Comparison of ENCODE assay signal across 9 cellular contexts in the genomic region with DNA sequence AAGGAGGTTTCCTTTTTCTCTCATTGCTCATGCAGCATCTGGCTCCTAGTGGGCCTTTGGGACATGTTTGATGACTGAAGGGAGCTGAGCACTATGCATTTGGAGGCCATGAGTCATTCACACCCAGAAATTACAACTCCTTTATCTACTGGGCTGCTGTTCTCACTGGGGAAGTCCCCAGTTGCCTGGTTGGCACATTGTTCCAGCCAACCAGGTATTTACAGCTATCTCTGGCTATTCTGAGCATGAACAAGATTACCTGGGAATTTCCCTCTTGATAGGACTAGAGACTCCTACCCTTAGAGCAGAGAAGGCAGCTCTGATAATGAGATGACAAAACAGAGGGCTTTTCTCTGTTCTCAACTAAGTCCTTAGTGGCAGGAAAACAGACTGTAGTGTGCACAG.
DNase-seq lines count a peak whose midpoint lies in the region; ATAC-seq and TF ChIP-seq lines count a peak whose summit lies in the region.
"Had no signal": no experiment of that assay in that cellular context is flagged by ENCODE, and none has a peak within 500 bp of the region (broad histone marks: within the 10 kb centered on the region; RNA-seq: fewer than 3 reads in every experiment).

No MANE protein-coding gene starts in this region.

- ATAC-seq in HG02870 (IDR thresholded peaks at IDR 0.05; ENCODE audit: unreplicated experiment) (peak; percentile 96), RWPE2 (ENCODE audit: low read depth) (peak; percentile 88)

- peak; percentile 69 for DNase-seq in activated CD4-positive, alpha-beta T cell treated with anti-CD3 and anti-CD28 coated beads for 48 hours
- no peak for DNase-seq in activated CD4-positive, alpha-beta T cell treated with anti-CD3 and anti-CD28 coated beads for 1 hour
- DNase-seq in RWPE2 (ENCODE audit: low spot score) (no peak), foreskin fibroblast (peak; percentile 63 to 78), C1 segment of cervical spinal cord (lab: John Stamatoyannopoulos, UW) (no peak), AML-193 (lab: John Stamatoyannopoulos, UW) (no peak)
- DNase-seq in stimulated activated CD4-positive, alpha-beta T cell treated with anti-CD3 and anti-CD28 coated beads, TNF-alpha, amount 100 ng/mL, for 48 hours (ENCODE audit: low read depth in 3 of 3), result peak; percentile 24 to 56 (median 34)

- no peaks in the 10 kb centered on the region for H3K27me3 ChIP-seq in RWPE2 (ENCODE audit: insufficient read depth, poor library complexity, severe bottlenecking)
- H3K27me3 ChIP-seq: BLaER1 had no signal

- no peaks in the 10 kb centered on the region for H3K4me1 ChIP-seq in RWPE2 (ENCODE audit: insufficient read depth, poor library complexity, severe bottlenecking)

- H3K4me3 ChIP-seq in RWPE2 (ENCODE audit: severe bottlenecking) (no peak overlapping the region), foreskin fibroblast (ENCODE audit: low read depth in 1 of 2, low read length in 2 of 2) (no peak overlapping the region)
- H3K4me3 ChIP-seq: BLaER1 had no signal

- no peaks in the 10 kb centered on the region for H3K36me3 ChIP-seq in RWPE2 (ENCODE audit: low read depth)

- TF ChIP-seq CTCF in RWPE2 (IDR thresholded peaks at IDR 0.05; ENCODE audit: poor library complexity, severe bottlenecking) (no peak), foreskin fibroblast (IDR thresholded peaks at IDR 0.05; ENCODE audit: low read depth, low read length) (no peak)

- H3K9me3 ChIP-seq in RWPE2 (ENCODE audit: severe bottlenecking), result no peaks in the 10 kb centered on the region

- H3K27ac ChIP-seq in RWPE2 (ENCODE audit: poor library complexity, severe bottlenecking), result no peak overlapping the region
- H3K27ac ChIP-seq: BLaER1 had no signal

Comparison
In these comparisons a context has a peak if more than half of its experiments do, and no peak if none do; other contexts are left out.
1. DNase-seq: peak in activated CD4-positive, alpha-beta T cell treated with anti-CD3 and anti-CD28 coated beads for 48 hours (single experiment), foreskin fibroblast (2 of 2) and stimulated activated CD4-positive, alpha-beta T cell treated with anti-CD3 and anti-CD28 coated beads, TNF-alpha, amount 100 ng/mL, for 48 hours (3 of 3); none in activated CD4-positive, alpha-beta T cell treated with anti-CD3 and anti-CD28 coated beads for 1 hour (single experiment), RWPE2 (single experiment), C1 segment of cervical spinal cord (0 of 14) and AML-193 (0 of 2).